In genomic region chr7:142798451-142799438, GRCh38 we compare ENCODE assay signal across 1 cellular context.
TF ChIP-seq lines count a peak whose summit lies in the region.

No MANE protein-coding gene starts in this region.

TF ChIP-seq in K562, 482 proteins besides CTCF, POLR2A, EP300 and RAD21:
- TF ChIP-seq SOX6 (IDR thresholded peaks at IDR 0.05), result no peak
- TF ChIP-seq PRPF4 (IDR thresholded peaks at IDR 0.05; ENCODE audit: insufficient read depth, low read depth, low read length, poor library complexity, severe bottlenecking), result no peak
- no peak for TF ChIP-seq TBL1XR1 (IDR thresholded peaks at IDR 0.05; ENCODE audit: low read length in 2 of 2)
- no peak for TF ChIP-seq ZBTB1 (CRISPR knock-in tag; IDR thresholded peaks at IDR 0.05; ENCODE audit: borderline replicate concordance, low read depth)
- TF ChIP-seq BRF1 (IDR thresholded peaks at IDR 0.05; ENCODE audit: borderline replicate concordance, extremely low read depth, insufficient read length), result no peak
- no peak for TF ChIP-seq FOXK2 (conservative IDR thresholded peaks at IDR 0.05 in 1 of 2, IDR thresholded peaks at IDR 0.05 in 1 of 2; ENCODE audit: low read depth in 2 of 2)
- no peak for TF ChIP-seq HMG20B (CRISPR knock-in tag; IDR thresholded peaks at IDR 0.05)
- TF ChIP-seq, protein P1, sequence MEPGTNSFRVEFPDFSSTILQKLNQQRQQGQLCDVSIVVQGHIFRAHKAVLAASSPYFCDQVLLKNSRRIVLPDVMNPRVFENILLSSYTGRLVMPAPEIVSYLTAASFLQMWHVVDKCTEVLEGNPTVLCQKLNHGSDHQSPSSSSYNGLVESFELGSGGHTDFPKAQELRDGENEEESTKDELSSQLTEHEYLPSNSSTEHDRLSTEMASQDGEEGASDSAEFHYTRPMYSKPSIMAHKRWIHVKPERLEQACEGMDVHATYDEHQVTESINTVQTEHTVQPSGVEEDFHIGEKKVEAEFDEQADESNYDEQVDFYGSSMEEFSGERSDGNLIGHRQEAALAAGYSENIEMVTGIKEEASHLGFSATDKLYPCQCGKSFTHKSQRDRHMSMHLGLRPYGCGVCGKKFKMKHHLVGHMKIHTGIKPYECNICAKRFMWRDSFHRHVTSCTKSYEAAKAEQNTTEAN (CRISPR knock-in tag; IDR thresholded peaks at IDR 0.05), result no peak
- TF ChIP-seq ZNF395 (CRISPR knock-in tag; IDR thresholded peaks at IDR 0.05), result no peak
- TF ChIP-seq POLR2H (tag; IDR thresholded peaks at IDR 0.05; ENCODE audit: low read depth), result no peak
- 0 out of 2 replicates have a peak, but pooled peaks have one; percentile 78 for TF ChIP-seq IRF2 (CRISPR knock-in tag; IDR thresholded peaks at IDR 0.05)
- TF ChIP-seq, protein P2, sequence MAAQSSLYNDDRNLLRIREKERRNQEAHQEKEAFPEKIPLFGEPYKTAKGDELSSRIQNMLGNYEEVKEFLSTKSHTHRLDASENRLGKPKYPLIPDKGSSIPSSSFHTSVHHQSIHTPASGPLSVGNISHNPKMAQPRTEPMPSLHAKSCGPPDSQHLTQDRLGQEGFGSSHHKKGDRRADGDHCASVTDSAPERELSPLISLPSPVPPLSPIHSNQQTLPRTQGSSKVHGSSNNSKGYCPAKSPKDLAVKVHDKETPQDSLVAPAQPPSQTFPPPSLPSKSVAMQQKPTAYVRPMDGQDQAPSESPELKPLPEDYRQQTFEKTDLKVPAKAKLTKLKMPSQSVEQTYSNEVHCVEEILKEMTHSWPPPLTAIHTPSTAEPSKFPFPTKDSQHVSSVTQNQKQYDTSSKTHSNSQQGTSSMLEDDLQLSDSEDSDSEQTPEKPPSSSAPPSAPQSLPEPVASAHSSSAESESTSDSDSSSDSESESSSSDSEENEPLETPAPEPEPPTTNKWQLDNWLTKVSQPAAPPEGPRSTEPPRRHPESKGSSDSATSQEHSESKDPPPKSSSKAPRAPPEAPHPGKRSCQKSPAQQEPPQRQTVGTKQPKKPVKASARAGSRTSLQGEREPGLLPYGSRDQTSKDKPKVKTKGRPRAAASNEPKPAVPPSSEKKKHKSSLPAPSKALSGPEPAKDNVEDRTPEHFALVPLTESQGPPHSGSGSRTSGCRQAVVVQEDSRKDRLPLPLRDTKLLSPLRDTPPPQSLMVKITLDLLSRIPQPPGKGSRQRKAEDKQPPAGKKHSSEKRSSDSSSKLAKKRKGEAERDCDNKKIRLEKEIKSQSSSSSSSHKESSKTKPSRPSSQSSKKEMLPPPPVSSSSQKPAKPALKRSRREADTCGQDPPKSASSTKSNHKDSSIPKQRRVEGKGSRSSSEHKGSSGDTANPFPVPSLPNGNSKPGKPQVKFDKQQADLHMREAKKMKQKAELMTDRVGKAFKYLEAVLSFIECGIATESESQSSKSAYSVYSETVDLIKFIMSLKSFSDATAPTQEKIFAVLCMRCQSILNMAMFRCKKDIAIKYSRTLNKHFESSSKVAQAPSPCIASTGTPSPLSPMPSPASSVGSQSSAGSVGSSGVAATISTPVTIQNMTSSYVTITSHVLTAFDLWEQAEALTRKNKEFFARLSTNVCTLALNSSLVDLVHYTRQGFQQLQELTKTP (IDR thresholded peaks at IDR 0.05; ENCODE audit: low read depth in 1 of 2, partially characterized antibody in 2 of 2), result no peak
- TF ChIP-seq SRSF1 (IDR thresholded peaks at IDR 0.05; ENCODE audit: low read depth, low read length), result no peak
- TF ChIP-seq MYBL2 (IDR thresholded peaks at IDR 0.05; ENCODE audit: low read depth), result no peak
- TF ChIP-seq MYBL2 (CRISPR knock-in tag; IDR thresholded peaks at IDR 0.05; ENCODE audit: borderline replicate concordance), result no peak
- TF ChIP-seq, protein P3, sequence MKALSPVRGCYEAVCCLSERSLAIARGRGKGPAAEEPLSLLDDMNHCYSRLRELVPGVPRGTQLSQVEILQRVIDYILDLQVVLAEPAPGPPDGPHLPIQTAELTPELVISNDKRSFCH (CRISPR knock-in tag; IDR thresholded peaks at IDR 0.05), result no peak
- TF ChIP-seq, protein P3 (tag; IDR thresholded peaks at IDR 0.05), result peak; percentile 76; the same call in 1 of the 2 replicates
- no peak for TF ChIP-seq KDM4B (IDR thresholded peaks at IDR 0.05; ENCODE audit: borderline replicate concordance in 2 of 2, low read depth in 1 of 2)
- TF ChIP-seq, protein P4, sequence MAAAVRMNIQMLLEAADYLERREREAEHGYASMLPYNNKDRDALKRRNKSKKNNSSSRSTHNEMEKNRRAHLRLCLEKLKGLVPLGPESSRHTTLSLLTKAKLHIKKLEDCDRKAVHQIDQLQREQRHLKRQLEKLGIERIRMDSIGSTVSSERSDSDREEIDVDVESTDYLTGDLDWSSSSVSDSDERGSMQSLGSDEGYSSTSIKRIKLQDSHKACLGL (CRISPR knock-in tag; IDR thresholded peaks at IDR 0.05; ENCODE audit: borderline replicate concordance, poor library complexity, severe bottlenecking), result no peak
- TF ChIP-seq FOS (IDR thresholded peaks at IDR 0.05; ENCODE audit: extremely low read depth, insufficient read length), result no peak
- no peak for TF ChIP-seq ZNF644 (tag; IDR thresholded peaks at IDR 0.05; ENCODE audit: low read depth)
- no peak for TF ChIP-seq HSF4 (CRISPR knock-in tag; IDR thresholded peaks at IDR 0.05; ENCODE audit: borderline replicate concordance)
- TF ChIP-seq ZBTB7A (IDR thresholded peaks at IDR 0.05; ENCODE audit: borderline replicate concordance, control insufficient read depth, low read depth, low read length), result no peak
- no peak for TF ChIP-seq ZNF347 (CRISPR knock-in tag; IDR thresholded peaks at IDR 0.05; ENCODE audit: low read depth)
- no peak for TF ChIP-seq STAT6 (CRISPR knock-in tag; IDR thresholded peaks at IDR 0.05)
- TF ChIP-seq MAX (CRISPR knock-in tag; IDR thresholded peaks at IDR 0.05), result 0 out of 2 replicates have a peak, but pooled peaks have one; percentile 25
- TF ChIP-seq TCF15 (CRISPR knock-in tag; IDR thresholded peaks at IDR 0.05), result no peak
